Comparison of ENCODE assay signal across 8 cellular contexts in the genomic region with DNA sequence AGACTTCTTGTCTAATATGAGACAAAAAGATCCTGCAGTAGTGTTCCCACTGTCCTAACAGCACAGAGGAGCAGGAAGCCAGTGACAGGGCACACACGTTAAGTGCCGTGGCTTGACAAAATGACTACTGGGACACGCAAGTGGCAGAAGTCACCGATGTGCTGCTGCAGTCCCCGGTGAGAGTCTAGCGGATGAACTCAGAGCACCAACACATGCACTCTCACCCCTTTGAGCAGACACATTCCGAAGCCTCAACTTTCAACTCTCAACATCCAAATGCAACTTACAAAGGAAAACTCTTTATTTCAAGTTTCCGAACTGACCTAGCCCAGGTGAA. TPM values are rescaled to one million over a fixed set of nuclear protein-coding genes. Genes with fewer than 3 reads are reported as not detected.
DNase-seq lines count a peak whose midpoint lies in the region; ATAC-seq and TF ChIP-seq lines count a peak whose summit lies in the region.

No MANE protein-coding gene starts in this region.

- H3K36me3 ChIP-seq in SJSA1 (no peaks in the 10 kb centered on the region), esophagus squamous epithelium (no peaks in the 10 kb centered on the region)

- ATAC-seq in GM18511 (IDR thresholded peaks at IDR 0.05; ENCODE audit: unreplicated experiment) (peak; percentile 30), natural killer cell (peak in 2 of 3 donors; percentile 22 to 46), GM21390 (IDR thresholded peaks at IDR 0.05; ENCODE audit: unreplicated experiment) (no peak)

- intact Hi-C loops in esophagus squamous epithelium (cut with DNase I), result no loop called here
- intact Hi-C loops in natural killer cell (cut with micrococcal nuclease), result no loop called here

- no peak overlapping the region for H3K27ac Mint-ChIP-seq in natural killer cell

- H3K36me3 Mint-ChIP-seq in natural killer cell, result no peaks in the 10 kb centered on the region

- TF ChIP-seq POLR2A in esophagus squamous epithelium (IDR thresholded peaks at IDR 0.05), result no peak

- DNase-seq in SJSA1 (ENCODE audit: low read depth in 1 of 2, low spot score in 2 of 2) (no peak), esophagus squamous epithelium (lab: John Stamatoyannopoulos, UW) (no peak), natural killer cell (no peak), hippocampal formation (lab: John Stamatoyannopoulos, UW) (no peak)
- DNase-seq in effector CD8-positive, alpha-beta T cell (lab: John Stamatoyannopoulos, UW), result no peak
- no peak for DNase-seq in central memory CD4-positive, alpha-beta T cell

- H3K9me3 ChIP-seq in SJSA1 (replicated peaks) (no peaks in the 10 kb centered on the region), esophagus squamous epithelium (no peaks in the 10 kb centered on the region)

- H3K27me3 ChIP-seq in SJSA1 (replicated peaks) (no peaks in the 10 kb centered on the region), esophagus squamous epithelium (peaks cover 0 to 18% (median 0%) of the 10 kb centered on the region in 4 donors)

- peaks cover 18% of the 10 kb centered on the region for H3K4me1 ChIP-seq in SJSA1 (replicated peaks)
- peaks cover 0 to 38% (median 6%) of the 10 kb centered on the region in 3 donors for H3K4me1 ChIP-seq in esophagus squamous epithelium

- H3K27ac ChIP-seq in SJSA1 (no peak overlapping the region), esophagus squamous epithelium (peak overlapping the region; percentile 72 to 94 (median 88))

- peaks cover 16% of the 10 kb centered on the region in 2 donors for H3K4me1 Mint-ChIP-seq in natural killer cell

- TF ChIP-seq CTCF in esophagus squamous epithelium (IDR thresholded peaks at IDR 0.05), result no peak
- TF ChIP-seq CTCF in natural killer cell (IDR thresholded peaks at IDR 0.05), result no peak

- 0 to 23% methylated on average over 4 of the region's 8 CpGs for WGBS in esophagus squamous epithelium, 2 donors

- peak overlapping the region; percentile 72 for H3K4me3 Mint-ChIP-seq in natural killer cell

- H3K4me3 ChIP-seq in SJSA1 (peak overlapping the region; percentile 48), esophagus squamous epithelium (peak overlapping the region; percentile 46 to 87 (median 76))

- H3K27me3 Mint-ChIP-seq in natural killer cell (ENCODE audit: low read depth in 2 of 2), result peaks cover 35 to 88% of the 10 kb centered on the region in 2 donors

- H3K9me3 Mint-ChIP-seq in natural killer cell, result no peaks in the 10 kb centered on the region

RNA-seq across cellular contexts. Expression of gene LAMA4, which starts 0.9 kb away (rescaled TPM):
- 0.53 and 1.8 TPM in 2 replicates for total RNA-seq in SJSA1 (2014; rRNA removed; shearing (Covaris generic))
- total RNA-seq in esophagus squamous epithelium (100 to 1,000 TPM in 1 of 4 donors, 10 to 100 TPM in 1, 1 to 10 TPM in 2; 8.1 to 116 (median 19.0) TPM), natural killer cell (not detected)
